Comparison of ENCODE assay signal across 13 cellular contexts in genomic region chr2:174495365-174496012, GRCh38. TPM values are rescaled to one million over a fixed set of nuclear protein-coding genes. Genes with fewer than 3 reads are reported as not detected.
DNase-seq lines count a peak whose midpoint lies in the region; ATAC-seq and TF ChIP-seq lines count a peak whose summit lies in the region.
"Had no signal": no experiment of that assay in that cellular context is flagged by ENCODE, and none has a peak within 500 bp of the region (broad histone marks: within the 10 kb centered on the region; RNA-seq: fewer than 3 reads in every experiment).

No MANE protein-coding gene starts in this region.

- H3K36me3 Mint-ChIP-seq in activated naive CD8-positive, alpha-beta T cell, result no peaks in the 10 kb centered on the region
- no peaks in the 10 kb centered on the region for H3K36me3 Mint-ChIP-seq in activated naive CD8-positive, alpha-beta T cell treated with anti-CD3 and anti-CD28 coated beads, Interleukin-2, amount 50 U/mL, for 24 hours (ENCODE audit: low read depth)
- H3K36me3 Mint-ChIP-seq in immature natural killer cell, result no peaks in the 10 kb centered on the region

- H3K4me3 Mint-ChIP-seq in activated naive CD8-positive, alpha-beta T cell, result no peak overlapping the region
- H3K4me3 Mint-ChIP-seq in activated naive CD8-positive, alpha-beta T cell treated with anti-CD3 and anti-CD28 coated beads, Interleukin-2, amount 50 U/mL, for 24 hours, result no peak overlapping the region
- H3K4me3 Mint-ChIP-seq in immature natural killer cell, result no peak overlapping the region
- H3K4me3 Mint-ChIP-seq: nephron had no signal

- peaks cover 60% of the 10 kb centered on the region for H3K4me1 Mint-ChIP-seq in activated naive CD8-positive, alpha-beta T cell (ENCODE audit: low read depth)
- peaks cover 55% of the 10 kb centered on the region for H3K4me1 Mint-ChIP-seq in activated naive CD8-positive, alpha-beta T cell treated with anti-CD3 and anti-CD28 coated beads, Interleukin-2, amount 50 U/mL, for 24 hours
- H3K4me1 Mint-ChIP-seq in immature natural killer cell, result peaks cover 35 to 44% of the 10 kb centered on the region in 2 donors
- H3K4me1 Mint-ChIP-seq: nephron had no signal

- no peaks in the 10 kb centered on the region for H3K27me3 Mint-ChIP-seq in activated naive CD8-positive, alpha-beta T cell
- H3K27me3 Mint-ChIP-seq in activated naive CD8-positive, alpha-beta T cell treated with anti-CD3 and anti-CD28 coated beads, Interleukin-2, amount 50 U/mL, for 24 hours, result no peaks in the 10 kb centered on the region
- H3K27me3 Mint-ChIP-seq in immature natural killer cell (ENCODE audit: low read depth in 3 of 3), result peaks cover 5% of the 10 kb centered on the region in 3 donors

- ATAC-seq in activated naive CD8-positive, alpha-beta T cell treated with anti-CD3 and anti-CD28 coated beads, Interleukin-2, amount 50 U/mL, for 24 hours, result no peak
- peak; percentile 70 for ATAC-seq in upper lobe of right lung
- ATAC-seq in GM19023 (IDR thresholded peaks at IDR 0.05; ENCODE audit: unreplicated experiment), result no peak
- no peak for ATAC-seq in HG03457 (IDR thresholded peaks at IDR 0.05; ENCODE audit: unreplicated experiment)

- in situ Hi-C loops in SK-MEL-5 (cut with HindIII; ENCODE audit: low pct_unique_long_range_greater_than_20kb, low sequenced_read_pairs), result no loop called here

- no peaks in the 10 kb centered on the region for H3K9me3 ChIP-seq in upper lobe of right lung
- H3K9me3 ChIP-seq: spleen had no signal

- no peak overlapping the region for H3K4me3 ChIP-seq in upper lobe of right lung
- H3K4me3 ChIP-seq: spleen had no signal

- no peak overlapping the region for H3K27ac ChIP-seq in upper lobe of right lung

- intact Hi-C loops in upper lobe of right lung (cut with DNase I), result no loop called here

- no peaks in the 10 kb centered on the region for H3K9me3 Mint-ChIP-seq in activated naive CD8-positive, alpha-beta T cell (ENCODE audit: low read depth)
- H3K9me3 Mint-ChIP-seq in activated naive CD8-positive, alpha-beta T cell treated with anti-CD3 and anti-CD28 coated beads, Interleukin-2, amount 50 U/mL, for 24 hours, result no peaks in the 10 kb centered on the region
- H3K9me3 Mint-ChIP-seq in immature natural killer cell, result no peaks in the 10 kb centered on the region
- H3K9me3 Mint-ChIP-seq: nephron had no signal

- H3K27ac Mint-ChIP-seq in activated naive CD8-positive, alpha-beta T cell, result peak overlapping the region; percentile 97
- no peak overlapping the region for H3K27ac Mint-ChIP-seq in activated naive CD8-positive, alpha-beta T cell treated with anti-CD3 and anti-CD28 coated beads, Interleukin-2, amount 50 U/mL, for 24 hours
- H3K27ac Mint-ChIP-seq in immature natural killer cell, result peak overlapping the region in 5 of 6 donors; percentile 5 to 55 (median 30)

- DNase-seq in activated naive CD8-positive, alpha-beta T cell treated with anti-CD3 and anti-CD28 coated beads, Interleukin-2, amount 50 U/mL, for 24 hours, result no peak
- peak; percentile 57 for DNase-seq in SK-MEL-5 (ENCODE audit: low read depth, low spot score)
- DNase-seq in immature natural killer cell, result no peak
- DNase-seq in upper lobe of right lung, result no peak
- DNase-seq in middle frontal gyrus (ENCODE audit: extremely low spot score, low spot score), result no peak
- DNase-seq: AML-193, GOT3, NCI-H1436 treated with DMSO at 0.1 percent for 48 hours, spleen had no signal

- no peak for TF ChIP-seq CTCF in upper lobe of right lung (IDR thresholded peaks at IDR 0.05)

- H3K27me3 ChIP-seq in upper lobe of right lung, result no peaks in the 10 kb centered on the region
- H3K27me3 ChIP-seq: spleen had no signal

- no peaks in the 10 kb centered on the region for H3K4me1 ChIP-seq in upper lobe of right lung

- no peaks in the 10 kb centered on the region for H3K36me3 ChIP-seq in upper lobe of right lung
- H3K36me3 ChIP-seq: spleen had no signal

RNA-seq across cellular contexts. Expression of gene GPR155, which starts 8.7 kb away (rescaled TPM):
- total RNA-seq in SK-MEL-5 (2014; rRNA removed; shearing (Covaris generic)), result 2.3 and 3.0 TPM in 2 replicates
- 2.8 and 4.3 TPM in 2 replicates for polyA plus RNA-seq in SK-MEL-5 (2015; cell fraction: cytosol; rRNA removed)
- 2.4 and 3.1 TPM in 2 replicates for polyA plus RNA-seq in SK-MEL-5 (2015; cell fraction: nucleus; rRNA removed)
- polyA plus RNA-seq in immature natural killer cell, result 1 to 10 TPM; 2.7 to 5.9 (median 3.2) TPM
- 6.3 TPM for total RNA-seq in upper lobe of right lung
